In genomic region chr9:70902171-70902570, GRCh38 we compare ENCODE assay signal across 24 cellular contexts.
DNase-seq lines count a peak whose midpoint lies in the region; ATAC-seq, FAIRE-seq and TF ChIP-seq lines count a peak whose summit lies in the region.
"Had no signal": no experiment of that assay in that cellular context is flagged by ENCODE, and none has a peak within 500 bp of the region (broad histone marks: within the 10 kb centered on the region; RNA-seq: fewer than 3 reads in every experiment).

No MANE protein-coding gene starts in this region.

- no peaks in the 10 kb centered on the region for H3F3A ChIP-seq in smooth muscle cell (ENCODE audit: low read depth)

- peak overlapping the region; percentile 82 for H3K4me2 ChIP-seq in astrocyte (ENCODE audit: low read length)
- H3K4me2 ChIP-seq in smooth muscle cell: no peak overlapping the region

- no peaks in the 10 kb centered on the region for H3K9me3 ChIP-seq in astrocyte (ENCODE audit: insufficient read depth, low read depth, low read length)
- no peaks in the 10 kb centered on the region for H3K9me3 ChIP-seq in smooth muscle cell (replicated peaks; ENCODE audit: low read depth)
- H3K9me3 ChIP-seq: BE2C, esophagus squamous epithelium, heart right ventricle, right lobe of liver, transverse colon had no signal

- peak overlapping the region; percentile 60 for H3K27ac ChIP-seq in astrocyte (ENCODE audit: low read depth, low read length)
- peak overlapping the region; percentile 72 for H3K27ac ChIP-seq in foreskin keratinocyte
- H3K27ac ChIP-seq in smooth muscle cell (ENCODE audit: low read depth): no peak overlapping the region
- H3K27ac ChIP-seq: 22Rv1, esophagus squamous epithelium, heart right ventricle, right lobe of liver, transverse colon had no signal

- H3K79me2 ChIP-seq in astrocyte (ENCODE audit: insufficient read depth, low read length) (no peaks in the 10 kb centered on the region), smooth muscle cell (ENCODE audit: low read depth) (no peaks in the 10 kb centered on the region)

- H3K9me3 Mint-ChIP-seq in astrocyte (ENCODE audit: unreplicated experiment) (no peaks in the 10 kb centered on the region), nephron progenitor cell (no peaks in the 10 kb centered on the region)
- H3K9me3 Mint-ChIP-seq: activated naive CD4-positive, alpha-beta T cell treated with anti-CD3 and anti-CD28 coated beads, Interleukin-2, amount 50 U/mL, for 72 hours; activated T-helper 1 cell treated with anti-CD3 and anti-CD28 coated beads, Interleukin-12 subunit alpha, Interleukin-12 subunit beta, Interleukin-2, Interleukin-4 antibody, amounts not matched to agents 30 ng/mL and 10 ng/mL and 1 ng/mL, durations not matched to agents 14 hours and 24 hours and 36 hours; immature natural killer cell had no signal

- no peak overlapping the region for H2AFZ ChIP-seq in astrocyte (ENCODE audit: low read depth, low read length)
- no peak overlapping the region for H2AFZ ChIP-seq in smooth muscle cell (ENCODE audit: low read depth)

- peak; percentile 78 for ATAC-seq in foreskin keratinocyte
- ATAC-seq: GM12878 had no signal

- H3K4me3 Mint-ChIP-seq in astrocyte (ENCODE audit: unreplicated experiment) (no peak overlapping the region), nephron progenitor cell (no peak overlapping the region)
- H3K4me3 Mint-ChIP-seq: activated T-helper 1 cell treated with anti-CD3 and anti-CD28 coated beads, Interleukin-12 subunit alpha, Interleukin-12 subunit beta, Interleukin-2, Interleukin-4 antibody, amounts not matched to agents 30 ng/mL and 10 ng/mL and 1 ng/mL, durations not matched to agents 14 hours and 24 hours and 36 hours; immature natural killer cell had no signal

- H3K36me3 Mint-ChIP-seq in astrocyte (ENCODE audit: low read depth, unreplicated experiment): no peaks in the 10 kb centered on the region
- H3K36me3 Mint-ChIP-seq in nephron progenitor cell (ENCODE audit: low read depth): no peaks in the 10 kb centered on the region
- H3K36me3 Mint-ChIP-seq: activated naive CD4-positive, alpha-beta T cell treated with anti-CD3 and anti-CD28 coated beads, Interleukin-2, amount 50 U/mL, for 72 hours; immature natural killer cell had no signal

- H3K9ac ChIP-seq in astrocyte (ENCODE audit: low read length) (peak overlapping the region; percentile 11), smooth muscle cell (ENCODE audit: low read depth) (no peak overlapping the region)

- POLR2A ChIA-PET in GM10248 (lab: Yijun Ruan, JAX): no interaction called here

- no peak for TF ChIP-seq CTCF in astrocyte (IDR thresholded peaks at IDR 0.05; ENCODE audit: insufficient read depth, low read depth, low read length)
- no peak for TF ChIP-seq CTCF in foreskin keratinocyte (conservative IDR thresholded peaks at IDR 0.05)
- TF ChIP-seq CTCF in GM10248 (IDR thresholded peaks at IDR 0.05; ENCODE audit: control extremely low read depth, extremely low read depth, low read depth, missing control alignments): no peak
- TF ChIP-seq CTCF in nephron progenitor cell (IDR thresholded peaks at IDR 0.05): no peak
- TF ChIP-seq CTCF in smooth muscle cell (IDR thresholded peaks at IDR 0.05; ENCODE audit: borderline replicate concordance, insufficient read depth, poor library complexity, severe bottlenecking): no peak

- H3K4me3 ChIP-seq in astrocyte (ENCODE audit: insufficient read depth, low read depth, low read length): no peak overlapping the region
- no peak overlapping the region for H3K4me3 ChIP-seq in smooth muscle cell
- H3K4me3 ChIP-seq: esophagus squamous epithelium, GM12878, heart right ventricle, right lobe of liver, transverse colon had no signal

- 25% methylated on average over 1 of the region's 1 CpG for WGBS in smooth muscle cell (ENCODE audit: low lambda C conversion rate)

- CTCF ChIA-PET in GM10248 (lab: Yijun Ruan, JAX): no interaction called here

- H3K27me3 ChIP-seq in astrocyte (ENCODE audit: insufficient read depth, low read length) (no peaks in the 10 kb centered on the region), foreskin keratinocyte (no peaks in the 10 kb centered on the region), smooth muscle cell (ENCODE audit: low read depth) (no peaks in the 10 kb centered on the region)
- H3K27me3 ChIP-seq: BE2C, right lobe of liver, transverse colon had no signal

- no peaks in the 10 kb centered on the region for H3K36me3 ChIP-seq in astrocyte (ENCODE audit: insufficient read depth, low read length)
- no peaks in the 10 kb centered on the region for H3K36me3 ChIP-seq in smooth muscle cell (ENCODE audit: low read depth)
- H3K36me3 ChIP-seq: BE2C, esophagus squamous epithelium, heart right ventricle, right lobe of liver, transverse colon had no signal

- FAIRE-seq in astrocyte (lab: Jason Lieb, UNC): no peak
- FAIRE-seq: GM12878 had no signal

- peaks cover 14% of the 10 kb centered on the region for H3K4me1 ChIP-seq in astrocyte (ENCODE audit: insufficient read depth, low read length)
- peaks cover 19% of the 10 kb centered on the region for H3K4me1 ChIP-seq in foreskin keratinocyte
- peaks cover 14% of the 10 kb centered on the region for H3K4me1 ChIP-seq in smooth muscle cell (ENCODE audit: low read depth)
- H3K4me1 ChIP-seq: BE2C, esophagus squamous epithelium, right lobe of liver, transverse colon had no signal

- no peaks in the 10 kb centered on the region for H4K20me1 ChIP-seq in astrocyte (ENCODE audit: insufficient read depth, low read length)
- no peaks in the 10 kb centered on the region for H4K20me1 ChIP-seq in smooth muscle cell (ENCODE audit: low read depth)

- no peak overlapping the region for H3K27ac Mint-ChIP-seq in astrocyte (ENCODE audit: unreplicated experiment)
- H3K27ac Mint-ChIP-seq in nephron progenitor cell: no peak overlapping the region
- H3K27ac Mint-ChIP-seq: activated naive CD4-positive, alpha-beta T cell treated with anti-CD3 and anti-CD28 coated beads, Interleukin-2, amount 50 U/mL, for 72 hours; activated T-helper 1 cell treated with anti-CD3 and anti-CD28 coated beads, Interleukin-12 subunit alpha, Interleukin-12 subunit beta, Interleukin-2, Interleukin-4 antibody, amounts not matched to agents 30 ng/mL and 10 ng/mL and 1 ng/mL, durations not matched to agents 14 hours and 24 hours and 36 hours; immature natural killer cell had no signal

- H3K27me3 Mint-ChIP-seq in astrocyte (ENCODE audit: low read depth, unreplicated experiment) (no peaks in the 10 kb centered on the region), nephron progenitor cell (ENCODE audit: low read depth, poor library complexity) (no peaks in the 10 kb centered on the region)

- H3K4me1 Mint-ChIP-seq in astrocyte (ENCODE audit: low read depth, unreplicated experiment) (peaks cover 17% of the 10 kb centered on the region), nephron progenitor cell (peaks cover 8% of the 10 kb centered on the region)
- H3K4me1 Mint-ChIP-seq: immature natural killer cell had no signal

- DNase-seq in DMS 273 (lab: John Stamatoyannopoulos, UW; ENCODE audit: unreplicated experiment) (peak; percentile 34), DMS 273 treated with DMSO at 0.1 percent for 48 hours (lab: John Stamatoyannopoulos, UW) (no peak), astrocyte (ENCODE audit: low read depth) (peak; percentile 43), foreskin keratinocyte (peak; percentile 71 to 86), GM10248 (ENCODE audit: extremely low spot score) (no peak), nephron progenitor cell (no peak), smooth muscle cell (lab: John Stamatoyannopoulos, UW; ENCODE audit: unreplicated experiment) (no peak), UCSD-AML1 (lab: John Stamatoyannopoulos, UW; ENCODE audit: unreplicated experiment) (no peak)
- DNase-seq: activated CD4-positive, alpha-beta T cell treated with anti-CD3 and anti-CD28 coated beads for 1 hour; BE2C; esophagus squamous epithelium; GDM1; immature natural killer cell; MM.1S; NCI-H146; right lobe of liver; stimulated activated naive CD4-positive, alpha-beta T cell; T-helper 9 cell; transverse colon had no signal

Comparison
In these comparisons a context has a peak if more than half of its experiments do, and no peak if none do; other contexts are left out.
1. DNase-seq: peak in DMS 273 (single experiment), astrocyte (single experiment) and foreskin keratinocyte (2 of 2); none in DMS 273 treated with DMSO at 0.1 percent for 48 hours (single experiment), GM10248 (single experiment), nephron progenitor cell (single experiment), smooth muscle cell (single experiment) and UCSD-AML1 (single experiment).